24 cellular contexts compared by ENCODE assay signal in the genomic region with DNA sequence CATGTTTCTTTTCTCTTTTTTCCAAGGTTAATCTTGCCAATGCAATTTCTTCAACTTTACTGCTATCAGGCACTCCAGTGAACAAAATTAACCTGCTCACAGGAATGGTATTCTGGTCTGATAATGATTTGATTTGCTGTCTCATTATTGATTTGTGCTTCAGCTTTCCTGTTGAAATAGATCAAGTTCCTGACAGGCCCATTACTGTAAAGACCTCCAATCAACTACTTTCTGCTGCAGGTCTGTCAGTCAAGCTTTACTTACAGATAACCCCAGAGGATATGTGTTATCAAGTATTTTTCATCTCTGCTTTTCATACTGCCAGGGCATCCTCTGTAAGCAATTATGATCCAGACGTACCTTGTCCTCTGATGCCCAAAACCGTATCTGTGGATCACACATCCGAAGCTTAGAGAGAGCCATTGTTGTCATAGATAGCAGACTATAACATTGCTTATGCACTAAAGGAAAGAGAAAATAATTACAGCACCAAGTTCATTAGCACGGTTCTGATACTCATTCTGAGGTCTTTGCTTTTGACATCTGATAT.
"Had no signal": no experiment of that assay in that cellular context is flagged by ENCODE, and none has a peak within 500 bp of the region (broad histone marks: within the 10 kb centered on the region; RNA-seq: fewer than 3 reads in every experiment).

No MANE protein-coding gene starts in this region.

- H3K9me3 Mint-ChIP-seq: effector memory CD8-positive, alpha-beta T cell had no signal

- ATAC-seq: effector memory CD8-positive, alpha-beta T cell; esophagus mucosa; foreskin keratinocyte; gastrocnemius medialis; gastroesophageal sphincter; heart left ventricle; heart right ventricle had no signal

- H3K27me3 ChIP-seq: colonic mucosa, dorsolateral prefrontal cortex, esophagus muscularis mucosa, esophagus squamous epithelium, foreskin keratinocyte, gastrocnemius medialis, gastroesophageal sphincter, heart left ventricle, heart right ventricle had no signal

- H3K4me3 ChIP-seq: colonic mucosa, coronary artery, dorsolateral prefrontal cortex, esophagus muscularis mucosa, esophagus squamous epithelium, gastrocnemius medialis, gastroesophageal sphincter, heart left ventricle, heart right ventricle had no signal

- H3K36me3 ChIP-seq: colonic mucosa had no signal

- H3K4me1 ChIP-seq: colonic mucosa, esophagus muscularis mucosa, esophagus squamous epithelium, foreskin keratinocyte, gastrocnemius medialis, gastroesophageal sphincter, heart left ventricle, heart right ventricle had no signal

- H3K4me3 Mint-ChIP-seq: dendritic cell treated with granulocyte-macrophage colony-stimulating factor and Interleukin-4, amounts not matched to agents 40 ng/mL and 50 ng/mL, for 4 days; effector memory CD8-positive, alpha-beta T cell had no signal

- H3K27ac ChIP-seq: colonic mucosa, coronary artery, dorsolateral prefrontal cortex, epithelial cell of prostate, esophagus muscularis mucosa, esophagus squamous epithelium, foreskin keratinocyte, gastrocnemius medialis, gastroesophageal sphincter, heart left ventricle, heart right ventricle had no signal

- H3K27ac Mint-ChIP-seq: dendritic cell treated with granulocyte-macrophage colony-stimulating factor and Interleukin-4, amounts not matched to agents 40 ng/mL and 50 ng/mL, for 4 days; effector memory CD8-positive, alpha-beta T cell had no signal

- DNase-seq: colonic mucosa; cortex of kidney; dermis blood vessel endothelial cell; dorsolateral prefrontal cortex; effector CD4-positive, alpha-beta T cell; effector CD8-positive, alpha-beta T cell; effector memory CD4-positive, alpha-beta T cell; effector memory CD8-positive, alpha-beta T cell; erythroblast; esophagus squamous epithelium; foreskin fibroblast; foreskin keratinocyte; foreskin melanocyte; gastrocnemius medialis; glutamatergic neuron; head of caudate nucleus; heart left ventricle; heart right ventricle had no signal

- H3K9me3 ChIP-seq: colonic mucosa, esophagus muscularis mucosa, esophagus squamous epithelium, gastrocnemius medialis, gastroesophageal sphincter had no signal

- H3K27me3 Mint-ChIP-seq: dendritic cell treated with granulocyte-macrophage colony-stimulating factor and Interleukin-4, amounts not matched to agents 40 ng/mL and 50 ng/mL, for 4 days; effector memory CD8-positive, alpha-beta T cell had no signal
